ENCODE assay signal across 8 cellular contexts in the genomic region with DNA sequence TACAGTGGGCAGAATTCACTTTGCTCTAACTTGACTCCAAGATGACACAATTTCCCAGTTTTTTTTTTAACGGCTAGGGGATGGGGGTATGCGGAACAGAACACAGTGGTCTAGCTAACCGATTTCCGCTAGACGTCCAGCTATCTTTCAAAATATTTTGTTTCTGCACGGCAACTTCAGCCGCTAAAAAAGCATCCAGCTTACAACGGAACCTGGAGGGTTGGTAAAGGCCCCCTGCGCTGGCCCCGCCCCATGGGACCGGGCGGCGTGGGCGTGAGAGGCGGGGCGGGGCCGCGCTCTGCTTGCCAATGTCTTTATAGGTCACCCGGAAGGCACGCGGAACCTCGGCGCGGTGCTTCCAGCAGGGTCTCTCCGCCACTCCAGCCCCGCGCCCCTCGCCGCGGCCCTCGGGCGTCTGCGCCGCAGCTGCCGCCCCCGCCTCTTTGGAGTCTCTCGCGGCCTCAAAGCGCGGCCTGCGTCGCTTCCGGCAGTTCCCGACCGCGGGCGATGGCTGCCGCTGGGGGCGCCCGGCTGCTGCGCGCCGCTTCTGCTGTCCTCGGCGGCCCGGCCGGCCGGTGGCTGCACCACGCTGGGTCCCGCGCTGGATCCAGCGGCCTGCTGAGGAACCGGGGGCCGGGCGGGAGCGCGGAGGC.
DNase-seq lines count a peak whose midpoint lies in the region; ATAC-seq and TF ChIP-seq lines count a peak whose summit lies in the region.

A gene with protein sequence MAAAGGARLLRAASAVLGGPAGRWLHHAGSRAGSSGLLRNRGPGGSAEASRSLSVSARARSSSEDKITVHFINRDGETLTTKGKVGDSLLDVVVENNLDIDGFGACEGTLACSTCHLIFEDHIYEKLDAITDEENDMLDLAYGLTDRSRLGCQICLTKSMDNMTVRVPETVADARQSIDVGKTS (plus strand): TSS at position 335 of the 653 bp plus-strand sequence. CDS start 173 bp downstream, at position 508.

- ATAC-seq in GM21367 (IDR thresholded peaks at IDR 0.05; ENCODE audit: unreplicated experiment), result peak; percentile 80

- TF ChIP-seq POLR2A in erythroblast (IDR thresholded peaks at IDR 0.05; ENCODE audit: low read length), result peak; percentile 20

- peak; percentile 52 for DNase-seq in DMS 273 treated with DMSO at 0.1 percent for 48 hours (lab: John Stamatoyannopoulos, UW)
- DNase-seq in HUDEP-2 (lab: John Stamatoyannopoulos, UW; ENCODE audit: unreplicated experiment in 76 of 76), result peak in 70 of 76 experiments; percentile 5 to 80 (median 56)
- peak; percentile 95 for DNase-seq in OCI-M1 (lab: John Stamatoyannopoulos, UW)
- DNase-seq in activated T-cell treated with anti-CD3 and anti-CD28 coated beads for 48 hours (ENCODE audit: low read depth), result peak; percentile 86
- peak; percentile 81 to 90 for DNase-seq in erythroblast (lab: John Stamatoyannopoulos, UW)
- peak; percentile 63 to 66 for DNase-seq in stimulated activated CD8-positive, alpha-beta memory T cell treated with anti-CD3 and anti-CD28 coated beads, Interleukin-7, amount 100 ng/mL, for 1 hour (ENCODE audit: low read depth in 2 of 2)

- H3K36me3 ChIP-seq in mucosa of stomach (ENCODE audit: control insufficient read depth, insufficient read depth, low read length), result no peaks in the 10 kb centered on the region

- H3K9ac ChIP-seq in mucosa of stomach (ENCODE audit: low read length), result peak within 1 kb of the TSS; percentile 93

- H3K9me3 ChIP-seq in mucosa of stomach (ENCODE audit: control insufficient read depth, low read length), result no peaks in the 10 kb centered on the region

- no peaks in the 10 kb centered on the region for H3K27me3 ChIP-seq in mucosa of stomach (ENCODE audit: control insufficient read depth, insufficient read depth, low read length)

- H3K4me3 ChIP-seq in mucosa of stomach (ENCODE audit: low read length), result peak within 1 kb of the TSS; percentile 95

- H3K4me1 ChIP-seq in mucosa of stomach (ENCODE audit: control insufficient read depth, insufficient read depth, low read length), result peaks cover 27% of the 10 kb centered on the region

Comparison
In these comparisons a context has a peak if more than half of its experiments do, and no peak if none do; other contexts are left out.
1. Peak in every context shown above with its lines: DNase-seq, ATAC-seq and H3K4me3 ChIP-seq.